1 cellular context compared by ENCODE assay signal in genomic region chr21:45981154-45981606, GRCh38.
A peak's percentile ranks its signal among the peaks of the same experiment; 100 is the strongest.
TF ChIP-seq lines count a peak whose summit lies in the region.

No MANE protein-coding gene starts in this region.

TF ChIP-seq in HEK293, 187 proteins besides CTCF, POLR2A, EP300 and RAD21 (continued from another document):
- TF ChIP-seq ZNF280D (tag by site-specific recombination; IDR thresholded peaks at IDR 0.05), result no peak
- TF ChIP-seq ZEB2 (tag by site-specific recombination; IDR thresholded peaks at IDR 0.05), result peak; percentile 91
- no peak for TF ChIP-seq ZNF521 (tag by site-specific recombination; IDR thresholded peaks at IDR 0.05)
- TF ChIP-seq ZNF311 (tag by site-specific recombination; IDR thresholded peaks at IDR 0.05; ENCODE audit: borderline replicate concordance), result no peak
- TF ChIP-seq ZNF16 (tag by site-specific recombination; IDR thresholded peaks at IDR 0.05; ENCODE audit: low read depth), result no peak
- TF ChIP-seq ZNF571 (tag by site-specific recombination; IDR thresholded peaks at IDR 0.05), result no peak
- no peak for TF ChIP-seq ZNF132 (tag by site-specific recombination; IDR thresholded peaks at IDR 0.05; ENCODE audit: borderline replicate concordance)
- peak; percentile 32; the same call in 1 of the 2 replicates for TF ChIP-seq EGR2 (tag by site-specific recombination; IDR thresholded peaks at IDR 0.05; ENCODE audit: low read depth)
- no peak for TF ChIP-seq SETDB1 (IDR thresholded peaks at IDR 0.05; ENCODE audit: insufficient read length, low read length)
- TF ChIP-seq ZNF2 (tag by site-specific recombination; IDR thresholded peaks at IDR 0.05), result no peak
- peak; percentile 65; the same call in 1 of the 2 replicates for TF ChIP-seq ZBTB17 (tag by site-specific recombination; IDR thresholded peaks at IDR 0.05)
- TF ChIP-seq ZNF677 (tag by site-specific recombination; IDR thresholded peaks at IDR 0.05), result no peak
- TF ChIP-seq ZNF140 (tag by site-specific recombination; IDR thresholded peaks at IDR 0.05), result peak; percentile 100
- no peak for TF ChIP-seq ZNF10 (tag by site-specific recombination; IDR thresholded peaks at IDR 0.05)
- TF ChIP-seq REPIN1 (tag by site-specific recombination; IDR thresholded peaks at IDR 0.05; ENCODE audit: low read depth), result peak; percentile 74; the same call in 1 of the 2 replicates
- TF ChIP-seq ZNF426 (tag by site-specific recombination; IDR thresholded peaks at IDR 0.05), result no peak
- no peak for TF ChIP-seq ZNF302 (tag by site-specific recombination; IDR thresholded peaks at IDR 0.05; ENCODE audit: low read depth)
- no peak for TF ChIP-seq ZBTB7A (tag by site-specific recombination; IDR thresholded peaks at IDR 0.05; ENCODE audit: low read depth)
- TF ChIP-seq ZNF26 (tag by site-specific recombination; IDR thresholded peaks at IDR 0.05), result no peak
- TF ChIP-seq ZNF560 (tag by site-specific recombination; IDR thresholded peaks at IDR 0.05; ENCODE audit: borderline replicate concordance), result no peak
- no peak for TF ChIP-seq ZNF473 (tag by site-specific recombination; IDR thresholded peaks at IDR 0.05)
- no peak for TF ChIP-seq ZNF146 (tag by site-specific recombination; IDR thresholded peaks at IDR 0.05)
- no peak for TF ChIP-seq ZNF585B (tag by site-specific recombination; IDR thresholded peaks at IDR 0.05)
- TF ChIP-seq ZNF530 (tag by site-specific recombination; IDR thresholded peaks at IDR 0.05; ENCODE audit: low read depth), result no peak
- no peak for TF ChIP-seq ZNF518A (tag by site-specific recombination; conservative IDR thresholded peaks at IDR 0.05; ENCODE audit: low read depth)
- no peak for TF ChIP-seq ZNF830 (tag by site-specific recombination; IDR thresholded peaks at IDR 0.05; ENCODE audit: low read depth)
- no peak for TF ChIP-seq RBAK (tag by site-specific recombination; IDR thresholded peaks at IDR 0.05)
- TF ChIP-seq ZNF239 (tag by site-specific recombination; IDR thresholded peaks at IDR 0.05), result no peak
- peak; percentile 55; the same call in 1 of the 2 replicates for TF ChIP-seq ZBTB6 (tag by site-specific recombination; IDR thresholded peaks at IDR 0.05)
- TF ChIP-seq ZNF544 (tag by site-specific recombination; IDR thresholded peaks at IDR 0.05), result no peak
- no peak for TF ChIP-seq ZNF354C (tag by site-specific recombination; IDR thresholded peaks at IDR 0.05; ENCODE audit: borderline replicate concordance, low read depth)
- no peak for TF ChIP-seq KLF9 (tag by site-specific recombination; IDR thresholded peaks at IDR 0.05; ENCODE audit: low read depth)
- TF ChIP-seq ZNF280C (tag by site-specific recombination; IDR thresholded peaks at IDR 0.05), result no peak
- no peak for TF ChIP-seq YY1 (tag by site-specific recombination; IDR thresholded peaks at IDR 0.05)
- TF ChIP-seq YY2 (tag by site-specific recombination; IDR thresholded peaks at IDR 0.05), result no peak
- TF ChIP-seq ZNF24 (tag by site-specific recombination; IDR thresholded peaks at IDR 0.05), result 0 out of 2 replicates have a peak, but pooled peaks have one; percentile 47
- no peak for TF ChIP-seq ZNF169 (tag by site-specific recombination; IDR thresholded peaks at IDR 0.05)
- no peak; the same call in 1 of the 2 replicates for TF ChIP-seq INSM2 (tag by site-specific recombination; IDR thresholded peaks at IDR 0.05)
- no peak for TF ChIP-seq ZNF211 (tag by site-specific recombination; IDR thresholded peaks at IDR 0.05; ENCODE audit: low read depth)
- TF ChIP-seq ZNF707 (tag by site-specific recombination; IDR thresholded peaks at IDR 0.05), result no peak
- TF ChIP-seq ZSCAN30 (tag by site-specific recombination; IDR thresholded peaks at IDR 0.05), result no peak
- no peak for TF ChIP-seq MEIS1 (CRISPR knock-in tag; IDR thresholded peaks at IDR 0.05; ENCODE audit: borderline replicate concordance)
TF ChIP-seq in HEK293: peak in this region for 40.
